Comparison of ENCODE assay signal across 8 cellular contexts in the genomic region with DNA sequence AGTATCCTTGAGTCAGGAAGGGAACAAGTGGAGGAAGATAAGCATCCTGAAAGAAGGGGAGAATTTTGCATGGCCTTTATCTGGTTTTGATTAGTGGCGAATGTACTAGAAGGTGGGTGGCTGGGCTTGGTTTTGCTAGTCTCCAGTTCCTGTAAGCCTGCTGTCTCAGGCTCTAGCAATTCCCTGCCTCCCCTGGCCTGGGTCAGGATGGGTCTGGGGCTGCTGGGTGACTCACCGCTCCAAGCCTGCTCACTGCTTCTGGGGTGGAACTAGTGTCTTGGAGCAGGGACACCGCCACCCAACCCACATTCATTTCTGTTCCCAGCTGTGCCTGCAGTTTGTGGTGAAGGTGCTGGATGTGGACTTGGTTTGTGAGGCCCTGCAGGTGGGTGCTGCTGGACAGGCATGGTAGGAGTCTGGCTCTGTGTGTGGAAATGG. TPM values are rescaled to one million over a fixed set of nuclear protein-coding genes. Genes with fewer than 3 reads are reported as not detected.
DNase-seq lines count a peak whose midpoint lies in the region; ATAC-seq and TF ChIP-seq lines count a peak whose summit lies in the region.

No MANE protein-coding gene starts in this region.

- CTCF ChIA-PET in GM10248 (lab: Yijun Ruan, JAX), result interaction anchor here (2.9 kb wide), 1 partner anchor 12 kb away, joined by 9 read pairs; a partner anchor contains a TSS

- peaks cover 2% of the 10 kb centered on the region for H3K27me3 Mint-ChIP-seq in activated CD4-positive, alpha-beta T cell treated with anti-CD3 and anti-CD28 coated beads, Interleukin-2, amount 10 ng/mL, durations not matched to agents 24 days and 14 days

- H3K4me3 ChIP-seq in adipocyte (ENCODE audit: low read length), result peak overlapping the region; percentile 2
- peak overlapping the region; percentile 2 for H3K4me3 ChIP-seq in thoracic aorta

- peak overlapping the region; percentile 44 for H3K9ac ChIP-seq in adipocyte (ENCODE audit: low read length)

- H3K9me3 Mint-ChIP-seq in activated CD4-positive, alpha-beta T cell treated with anti-CD3 and anti-CD28 coated beads, Interleukin-2, amount 10 ng/mL, durations not matched to agents 24 days and 14 days, result no peaks in the 10 kb centered on the region

- peaks cover 66% of the 10 kb centered on the region for H3K36me3 Mint-ChIP-seq in activated CD4-positive, alpha-beta T cell treated with anti-CD3 and anti-CD28 coated beads, Interleukin-2, amount 10 ng/mL, durations not matched to agents 24 days and 14 days (ENCODE audit: low read depth)

- intact Hi-C loops in activated CD4-positive, alpha-beta T cell treated with anti-CD3 and anti-CD28 coated beads, Interleukin-2, amount 10 ng/mL, durations not matched to agents 24 days and 14 days (cut with micrococcal nuclease), result loop anchor here (5.0 kb wide), 2 partner anchors 34 to 876 kb away; a partner anchor contains a TSS

- peak overlapping the region; percentile 99 to 100 for H3K27ac ChIP-seq in thoracic aorta

- ATAC-seq in thoracic aorta (ENCODE audit: insufficient number of reproducible peaks, low FRiP score, low read depth), result no peak
- ATAC-seq in GM21529 (IDR thresholded peaks at IDR 0.05; ENCODE audit: unreplicated experiment), result no peak

- peaks cover 69% of the 10 kb centered on the region for H3K4me1 Mint-ChIP-seq in activated CD4-positive, alpha-beta T cell treated with anti-CD3 and anti-CD28 coated beads, Interleukin-2, amount 10 ng/mL, durations not matched to agents 24 days and 14 days

- peak overlapping the region; percentile 99 for H3K27ac Mint-ChIP-seq in activated CD4-positive, alpha-beta T cell treated with anti-CD3 and anti-CD28 coated beads, Interleukin-2, amount 10 ng/mL, durations not matched to agents 24 days and 14 days

- H3K36me3 ChIP-seq in adipocyte (ENCODE audit: control insufficient read depth, insufficient read depth, low read length, severe bottlenecking) (no peaks in the 10 kb centered on the region), thoracic aorta (peaks cover 8% of the 10 kb centered on the region)

- H3K27me3 ChIP-seq in adipocyte (replicated peaks; ENCODE audit: control insufficient read depth, insufficient read depth, low read length), result no peaks in the 10 kb centered on the region
- H3K27me3 ChIP-seq in thoracic aorta (replicated peaks; ENCODE audit: insufficient read depth), result no peaks in the 10 kb centered on the region

- DNase-seq in activated CD4-positive, alpha-beta T cell treated with anti-CD3 and anti-CD28 coated beads, Interleukin-2, amount 10 ng/mL, durations not matched to agents 24 days and 14 days, result peak; percentile 59
- DNase-seq in activated CD4-positive, alpha-beta T cell treated with anti-CD3 and anti-CD28 coated beads, Interleukin-2, amount 50 U/mL, for 4 hours, result no peak
- peak; percentile 87 for DNase-seq in adipocyte (ENCODE audit: low read depth)
- DNase-seq in islet precursor cell, result peak; percentile 96
- no peak for DNase-seq in thoracic aorta (ENCODE audit: low spot score)
- no peak for DNase-seq in GM10248 (ENCODE audit: extremely low spot score)
- no peak for DNase-seq in nucleus accumbens (lab: John Stamatoyannopoulos, UW)

- peak overlapping the region; percentile 81 for H3K4me3 Mint-ChIP-seq in activated CD4-positive, alpha-beta T cell treated with anti-CD3 and anti-CD28 coated beads, Interleukin-2, amount 10 ng/mL, durations not matched to agents 24 days and 14 days

- TF ChIP-seq CTCF in thoracic aorta (IDR thresholded peaks at IDR 0.05), result no peak
- TF ChIP-seq CTCF in GM10248 (IDR thresholded peaks at IDR 0.05; ENCODE audit: control extremely low read depth, extremely low read depth, low read depth, missing control alignments), result no peak

- H3K9me3 ChIP-seq in adipocyte (ENCODE audit: control insufficient read depth, low read length) (no peaks in the 10 kb centered on the region), thoracic aorta (no peaks in the 10 kb centered on the region)

- H3K4me1 ChIP-seq in adipocyte (ENCODE audit: control insufficient read depth, insufficient read depth, low read length) (peaks cover 65% of the 10 kb centered on the region), thoracic aorta (ENCODE audit: control insufficient read depth in 1 of 2, low read depth in 2 of 2) (peaks cover 43 to 67% of the 10 kb centered on the region in 2 donors)

- POLR2A ChIA-PET in GM10248 (lab: Yijun Ruan, JAX), result interaction anchor here (7.7 kb wide), 1 partner anchor 8 kb away, joined by 120 read pairs; no protein-coding TSS in a partner anchor

RNA-seq across cellular contexts. Expression of a gene that starts 3.4 kb away (rescaled TPM):
- 22.2 and 22.7 TPM in 2 replicates for total RNA-seq in activated CD4-positive, alpha-beta T cell treated with anti-CD3 and anti-CD28 coated beads, Interleukin-2, amount 10 ng/mL, durations not matched to agents 24 days and 14 days
- total RNA-seq in thoracic aorta, result 10 to 100 TPM; 18.8 to 53.6 TPM

RNA-seq across cellular contexts. Expression of a gene that starts 4.6 kb away (rescaled TPM):
- 0.28 TPM in 1 of 2 replicates, not detected in the other for total RNA-seq in activated CD4-positive, alpha-beta T cell treated with anti-CD3 and anti-CD28 coated beads, Interleukin-2, amount 10 ng/mL, durations not matched to agents 24 days and 14 days
- not detected for total RNA-seq in thoracic aorta

RNA-seq across cellular contexts. Expression of a gene that starts 11.6 kb away (rescaled TPM):
- total RNA-seq in activated CD4-positive, alpha-beta T cell treated with anti-CD3 and anti-CD28 coated beads, Interleukin-2, amount 10 ng/mL, durations not matched to agents 24 days and 14 days, result 190 and 205 TPM in 2 replicates
- total RNA-seq in thoracic aorta, result 100 to 1,000 TPM; 103 to 142 TPM

RNA-seq across cellular contexts. Expression of a gene that starts 23.8 kb away (rescaled TPM):
- total RNA-seq in activated CD4-positive, alpha-beta T cell treated with anti-CD3 and anti-CD28 coated beads, Interleukin-2, amount 10 ng/mL, durations not matched to agents 24 days and 14 days, result 0.77 and 0.83 TPM in 2 replicates
- total RNA-seq in thoracic aorta, result 1 to 10 TPM in 1 of 2 donors, not detected in 1; 4.1 TPM

RNA-seq across cellular contexts. Expression of a gene that starts 31.3 kb away (rescaled TPM):
- total RNA-seq in activated CD4-positive, alpha-beta T cell treated with anti-CD3 and anti-CD28 coated beads, Interleukin-2, amount 10 ng/mL, durations not matched to agents 24 days and 14 days, result 0.78 and 1.0 TPM in 2 replicates
- 1 to 10 TPM in 1 of 2 donors, under 1 TPM in 1; 0.95 to 1.3 TPM for total RNA-seq in thoracic aorta

Comparison
In these comparisons a context has a peak if more than half of its experiments do, and no peak if none do; other contexts are left out.
1. DNase-seq: peak in activated CD4-positive, alpha-beta T cell treated with anti-CD3 and anti-CD28 coated beads, Interleukin-2, amount 10 ng/mL, durations not matched to agents 24 days and 14 days (single experiment), adipocyte (single experiment) and islet precursor cell (single experiment); none in activated CD4-positive, alpha-beta T cell treated with anti-CD3 and anti-CD28 coated beads, Interleukin-2, amount 50 U/mL, for 4 hours (0 of 2), thoracic aorta (single experiment), GM10248 (single experiment) and nucleus accumbens (0 of 56).